ENCODE assay signal across 11 cellular contexts in genomic region chr2:162581931-162582330, GRCh38.
A peak's percentile ranks its signal among the peaks of the same experiment; 100 is the strongest.
DNase-seq lines count a peak whose midpoint lies in the region; ATAC-seq and TF ChIP-seq lines count a peak whose summit lies in the region.
"Had no signal": no experiment of that assay in that cellular context is flagged by ENCODE, and none has a peak within 500 bp of the region (broad histone marks: within the 10 kb centered on the region; RNA-seq: fewer than 3 reads in every experiment).

No MANE protein-coding gene starts in this region.

- H3K9me3 Mint-ChIP-seq in progenitor cell of endocrine pancreas (ENCODE audit: low read depth) = peaks cover 3% of the 10 kb centered on the region

- peaks cover 5% of the 10 kb centered on the region for H3K36me3 Mint-ChIP-seq in progenitor cell of endocrine pancreas (ENCODE audit: insufficient read depth)

- no peaks in the 10 kb centered on the region for H3K9me3 ChIP-seq in hepatocyte (ENCODE audit: low read depth)
- H3K9me3 ChIP-seq in stomach = no peaks in the 10 kb centered on the region
- no peaks in the 10 kb centered on the region for H3K9me3 ChIP-seq in sigmoid colon
- H3K9me3 ChIP-seq: BLaER1 treated with 17β-estradiol and CSF1 and Interleukin-3, amounts not matched to agents 10 nM and 100 nM had no signal

- no peaks in the 10 kb centered on the region for H4K20me1 ChIP-seq in hepatocyte (ENCODE audit: insufficient read depth, poor library complexity, severe bottlenecking)
- H4K20me1 ChIP-seq: BLaER1 treated with 17β-estradiol and CSF1 and Interleukin-3, amounts not matched to agents 10 nM and 100 nM had no signal

- intact Hi-C loops in stomach (cut with DNase I; ENCODE audit: low total_unique reads) = no loop called here
- intact Hi-C loops in sigmoid colon (cut with DNase I) = no loop called here

- no peak for ATAC-seq in GM19397 (IDR thresholded peaks at IDR 0.05; ENCODE audit: unreplicated experiment)
- ATAC-seq: GM12878, HCT116 had no signal

- H3K27me3 ChIP-seq in hepatocyte (no peaks in the 10 kb centered on the region), stomach (no peaks in the 10 kb centered on the region), sigmoid colon (no peaks in the 10 kb centered on the region)
- H3K27me3 ChIP-seq: BLaER1 treated with 17β-estradiol and CSF1 and Interleukin-3, amounts not matched to agents 10 nM and 100 nM had no signal

- no peaks in the 10 kb centered on the region for H3K36me3 ChIP-seq in hepatocyte (replicated peaks; ENCODE audit: insufficient read depth, low read depth)
- no peaks in the 10 kb centered on the region for H3K36me3 ChIP-seq in stomach
- no peaks in the 10 kb centered on the region for H3K36me3 ChIP-seq in sigmoid colon
- H3K36me3 ChIP-seq: BLaER1 treated with 17β-estradiol and CSF1 and Interleukin-3, amounts not matched to agents 10 nM and 100 nM had no signal

- H3K27ac ChIP-seq in hepatocyte (peak overlapping the region; percentile 38), stomach (peak overlapping the region in 2 of 5 donors; percentile 10 to 23), sigmoid colon (no peak overlapping the region)
- H3K27ac ChIP-seq: BLaER1 treated with 17β-estradiol and CSF1 and Interleukin-3, amounts not matched to agents 10 nM and 100 nM had no signal

- WGBS in hepatocyte (ENCODE audit: low lambda C conversion rate, missing lambda C conversion rate) = 34% methylated on average over 3 of the region's 3 CpGs
- 24 to 46% (median 37%) methylated on average over 3 of the region's 3 CpGs for WGBS in stomach, 5 donors
- 52 to 70% methylated on average over 3 of the region's 3 CpGs for WGBS in sigmoid colon, 2 donors

- peak overlapping the region; percentile 79 for H3K27ac Mint-ChIP-seq in progenitor cell of endocrine pancreas

- peak; percentile 66 for DNase-seq in DMS53 (lab: John Stamatoyannopoulos, UW)
- DNase-seq in NCI-H69 (lab: John Stamatoyannopoulos, UW) = peak; percentile 39
- no peak for DNase-seq in hepatocyte (ENCODE audit: low spot score)
- DNase-seq in progenitor cell of endocrine pancreas (ENCODE audit: low spot score, unreplicated experiment) = no peak
- no peak for DNase-seq in stomach
- DNase-seq in sigmoid colon = no peak
- DNase-seq: NCI-H1417 treated with DMSO at 0.1 percent for 48 hours had no signal

- no peaks in the 10 kb centered on the region for H3K79me2 ChIP-seq in hepatocyte

- H2AFZ ChIP-seq in hepatocyte = no peak overlapping the region

- TF ChIP-seq POLR2A in stomach (IDR thresholded peaks at IDR 0.05) = no peak
- TF ChIP-seq POLR2A in sigmoid colon (IDR thresholded peaks at IDR 0.05) = no peak

- TF ChIP-seq EP300 in stomach (IDR thresholded peaks at IDR 0.05) (no peak), sigmoid colon (IDR thresholded peaks at IDR 0.05) (no peak)

- TF ChIP-seq CTCF in hepatocyte (IDR thresholded peaks at IDR 0.05; ENCODE audit: poor library complexity) (no peak), progenitor cell of endocrine pancreas (IDR thresholded peaks at IDR 0.05; ENCODE audit: unreplicated experiment) (no peak), stomach (IDR thresholded peaks at IDR 0.05) (no peak), sigmoid colon (IDR thresholded peaks at IDR 0.05) (no peak)

- peak overlapping the region; percentile 4 for H3K4me2 ChIP-seq in hepatocyte
- H3K4me2 ChIP-seq: BLaER1 treated with 17β-estradiol and CSF1 and Interleukin-3, amounts not matched to agents 10 nM and 100 nM had no signal

- H3K9me2 ChIP-seq in hepatocyte (replicated peaks; ENCODE audit: insufficient read depth) = no peaks in the 10 kb centered on the region

- no peak overlapping the region for H3K4me3 ChIP-seq in hepatocyte
- H3K4me3 ChIP-seq in stomach = no peak overlapping the region
- H3K4me3 ChIP-seq in sigmoid colon = no peak overlapping the region
- H3K4me3 ChIP-seq: BLaER1 treated with 17β-estradiol and CSF1 and Interleukin-3, amounts not matched to agents 10 nM and 100 nM; GM12878 had no signal

- H3K4me1 ChIP-seq in hepatocyte (ENCODE audit: insufficient read depth) = peaks cover 5% of the 10 kb centered on the region
- peaks cover 0 to 14% (median 7%) of the 10 kb centered on the region in 4 donors for H3K4me1 ChIP-seq in stomach
- no peaks in the 10 kb centered on the region for H3K4me1 ChIP-seq in sigmoid colon
- H3K4me1 ChIP-seq: BLaER1 treated with 17β-estradiol and CSF1 and Interleukin-3, amounts not matched to agents 10 nM and 100 nM had no signal

- H3K4me3 Mint-ChIP-seq in progenitor cell of endocrine pancreas (ENCODE audit: low read depth) = no peak overlapping the region

- H3K4me1 Mint-ChIP-seq in progenitor cell of endocrine pancreas (ENCODE audit: low read depth) = peaks cover 47% of the 10 kb centered on the region

- no peaks in the 10 kb centered on the region for H3K27me3 Mint-ChIP-seq in progenitor cell of endocrine pancreas

Comparison
In these comparisons a context has a peak if more than half of its experiments do, and no peak if none do; other contexts are left out.
1. DNase-seq: peak in DMS53 (single experiment) and NCI-H69 (single experiment); none in hepatocyte (single experiment), progenitor cell of endocrine pancreas (single experiment), stomach (single experiment) and sigmoid colon (single experiment).